In genomic region chr4:74543247-74543670, GRCh38 we compare ENCODE assay signal across 9 cellular contexts.
DNase-seq lines count a peak whose midpoint lies in the region; ATAC-seq and TF ChIP-seq lines count a peak whose summit lies in the region.
"Had no signal": no experiment of that assay in that cellular context is flagged by ENCODE, and none has a peak within 500 bp of the region (broad histone marks: within the 10 kb centered on the region; RNA-seq: fewer than 3 reads in every experiment).

No MANE protein-coding gene starts in this region.

- no peaks in the 10 kb centered on the region for H4K20me1 ChIP-seq in OCI-LY7 (ENCODE audit: insufficient read depth, low read length)

- H3K27ac ChIP-seq in OCI-LY7 (ENCODE audit: low read depth, low read length, poor library complexity, severe bottlenecking) (no peak overlapping the region), sigmoid colon (peak overlapping the region in 1 of 4 donors; percentile 49)
- H3K27ac ChIP-seq: skin epidermis had no signal

- H3K36me3 ChIP-seq in OCI-LY7 (ENCODE audit: insufficient read depth, low read length), result no peaks in the 10 kb centered on the region
- no peaks in the 10 kb centered on the region for H3K36me3 ChIP-seq in sigmoid colon

- H3K79me2 ChIP-seq in OCI-LY7 (ENCODE audit: insufficient read depth, low read depth, low read length), result no peaks in the 10 kb centered on the region

- H3K9me3 ChIP-seq in OCI-LY7 (ENCODE audit: low read length) (no peaks in the 10 kb centered on the region), sigmoid colon (no peaks in the 10 kb centered on the region)

- no peak overlapping the region for H2AFZ ChIP-seq in OCI-LY7 (ENCODE audit: low read length)

- TF ChIP-seq POLR2A in sigmoid colon (IDR thresholded peaks at IDR 0.05), result no peak

- POLR2A ChIA-PET in OCI-LY7 (lab: Charles Lee), result no interaction called here

- H3K9me2 ChIP-seq in OCI-LY7 (ENCODE audit: insufficient read depth, low read length), result no peaks in the 10 kb centered on the region

- TF ChIP-seq CTCF in OCI-LY7 (conservative IDR thresholded peaks at IDR 0.05; ENCODE audit: low read length), result no peak
- TF ChIP-seq CTCF in retinal pigment epithelial cell (conservative IDR thresholded peaks at IDR 0.05; ENCODE audit: low read depth, low read length), result no peak
- no peak for TF ChIP-seq CTCF in sigmoid colon (IDR thresholded peaks at IDR 0.05)

- CTCF ChIA-PET in OCI-LY7 (lab: Charles Lee; ENCODE audit: unreplicated experiment), result no interaction called here

- no peak overlapping the region for H3K4me2 ChIP-seq in OCI-LY7 (ENCODE audit: low read length)

- WGBS in sigmoid colon, 2 donors, result 6 to 16% methylated on average over 3 of the region's 3 CpGs

- TF ChIP-seq EP300 in sigmoid colon (IDR thresholded peaks at IDR 0.05), result no peak

- intact Hi-C loops in OCI-LY7 (cut with micrococcal nuclease; ENCODE audit: unreplicated experiment) (no loop called here), sigmoid colon (cut with DNase I) (no loop called here)

- no TSS peak for BruUV-seq in OCI-LY7 (replicated peaks; lab: Mats Ljungman, UMichigan)

- H3K4me3 ChIP-seq in OCI-LY7 (ENCODE audit: low read depth, low read length, poor library complexity, severe bottlenecking) (no peak overlapping the region), retinal pigment epithelial cell (ENCODE audit: low read length) (no peak overlapping the region), sigmoid colon (no peak overlapping the region)
- H3K4me3 ChIP-seq: skin epidermis had no signal

- ATAC-seq in HG02943 (IDR thresholded peaks at IDR 0.05; ENCODE audit: low read depth, unreplicated experiment), result peak; percentile 86

- H3K4me1 ChIP-seq in OCI-LY7 (ENCODE audit: insufficient read depth, low read length, poor library complexity, severe bottlenecking) (no peaks in the 10 kb centered on the region), sigmoid colon (peaks cover 0 to 16% (median 13%) of the 10 kb centered on the region in 4 donors)

- no peaks in the 10 kb centered on the region for H3K27me3 ChIP-seq in sigmoid colon

- peak in 2 of 3 experiments; percentile 8 to 41 for DNase-seq in NCI-H1417 (lab: John Stamatoyannopoulos, UW)
- no peak for DNase-seq in NCI-H1417 treated with DMSO at 0.1 percent for 48 hours (lab: John Stamatoyannopoulos, UW)
- DNase-seq in OCI-LY7 (ENCODE audit: low spot score), result peak; percentile 1
- peak; percentile 62 for DNase-seq in retinal pigment epithelial cell (ENCODE audit: low read depth)
- no peak for DNase-seq in ureter (ENCODE audit: low spot score)
- DNase-seq in NCI-H226, result no peak
- no peak for DNase-seq in sigmoid colon

Comparison
In these comparisons a context has a peak if more than half of its experiments do, and no peak if none do; other contexts are left out.
1. DNase-seq: peak in NCI-H1417 (2 of 3), OCI-LY7 (single experiment) and retinal pigment epithelial cell (single experiment); none in NCI-H1417 treated with DMSO at 0.1 percent for 48 hours (single experiment), ureter (single experiment), NCI-H226 (single experiment) and sigmoid colon (single experiment).